In the genomic region with DNA sequence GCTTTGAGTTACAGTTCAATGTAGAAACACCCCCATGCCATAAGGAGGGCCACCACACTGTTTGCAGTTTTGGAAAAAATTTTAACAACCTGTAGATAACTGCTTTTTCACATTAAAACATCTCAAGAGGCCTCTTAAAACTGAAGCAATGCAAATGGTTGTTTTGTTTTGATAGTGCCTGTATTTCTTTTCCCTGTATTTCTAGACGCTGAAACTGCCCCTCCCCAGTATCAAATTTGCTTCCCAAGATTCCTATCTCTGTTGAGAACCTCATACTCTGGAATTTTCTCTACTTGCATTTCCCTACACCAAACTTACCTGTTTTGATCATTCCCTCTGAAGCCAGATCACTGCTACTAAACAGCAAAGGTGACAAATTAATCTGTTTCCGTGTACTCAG, we compare ENCODE assay signal across 33 cellular contexts.
"Had no signal": no experiment of that assay in that cellular context is flagged by ENCODE, and none has a peak within 500 bp of the region (broad histone marks: within the 10 kb centered on the region; RNA-seq: fewer than 3 reads in every experiment).

No MANE protein-coding gene starts in this region.

- H3K4me1 Mint-ChIP-seq: activated B cell treated with CpG ODN at 0.5 μM for 24 hours; activated CD4-positive, alpha-beta T cell treated with anti-CD3 and anti-CD28 coated beads, Interleukin-2, amount 10 ng/mL, durations not matched to agents 24 days and 14 days; activated naive CD4-positive, alpha-beta T cell treated with anti-CD3 and anti-CD28 coated beads, Interleukin-2, amount 10 ng/mL, durations not matched to agents 7 days and 5 days; activated naive CD4-positive, alpha-beta T cell treated with anti-CD3 and anti-CD28 coated beads, Interleukin-2, amount 50 U/mL, for 24 hours; activated naive CD8-positive, alpha-beta T cell treated with anti-CD3 and anti-CD28 coated beads, Interleukin-2, amount 50 U/mL, for 24 hours; activated T-helper 17 cell treated with anti-CD3 and anti-CD28 coated beads, Interleukin-2, amount 50 U/mL, for 72 hours; T-cell; T-helper 17 cell had no signal

- H3K36me3 Mint-ChIP-seq: activated CD4-positive, alpha-beta memory T cell treated with anti-CD3 and anti-CD28 coated beads for 36 hours; activated naive CD4-positive, alpha-beta T cell treated with anti-CD3 and anti-CD28 coated beads, Interleukin-2, amount 10 ng/mL, durations not matched to agents 7 days and 5 days; activated naive CD4-positive, alpha-beta T cell treated with anti-CD3 and anti-CD28 coated beads, Interleukin-2, amount 50 U/mL, for 24 hours; activated naive CD8-positive, alpha-beta T cell; activated naive CD8-positive, alpha-beta T cell treated with anti-CD3 and anti-CD28 coated beads, Interleukin-2, amount 10 ng/mL, durations not matched to agents 7 days and 5 days; T-cell had no signal

- H3K27ac ChIP-seq: ascending aorta, cardiac muscle cell, VCaP had no signal

- H3K36me3 ChIP-seq: ascending aorta, cardiac muscle cell had no signal

- DNase-seq: activated B cell treated with CpG ODN at 0.5 μM for 24 hours; activated CD4-positive, alpha-beta memory T cell treated with anti-CD3 and anti-CD28 coated beads for 36 hours; activated CD4-positive, alpha-beta T cell treated with anti-CD3 and anti-CD28 coated beads for 4 hours; activated CD4-positive, alpha-beta T cell treated with anti-CD3 and anti-CD28 coated beads, Interleukin-2, amount 10 ng/mL, durations not matched to agents 24 days and 14 days; activated CD4-positive, alpha-beta T cell treated with anti-CD3 and anti-CD28 coated beads, Interleukin-2, amount 50 U/mL, for 1 hour; activated CD4-positive, alpha-beta T cell treated with anti-CD3 and anti-CD28 coated beads, Interleukin-2, amount 50 U/mL, for 4 hours; activated CD4-positive, CD25-positive, alpha-beta regulatory T cell treated with anti-CD3 and anti-CD28 coated beads, Interleukin-2, amount 50 U/mL, for 72 hours; activated CD8-positive, alpha-beta memory T cell treated with anti-CD3 and anti-CD28 coated beads, Interleukin-2, amount 50 U/mL, for 4 hours; activated CD8-positive, alpha-beta T cell treated with anti-CD3 and anti-CD28 coated beads for 36 hours; activated effector memory CD4-positive, alpha-beta T cell treated with anti-CD3 and anti-CD28 coated beads, Interleukin-2, amount 50 U/mL, for 16 hours; activated gamma-delta T cell treated with Interleukin-2 at 50 U/mL for 16 hours; activated naive CD4-positive, alpha-beta T cell; activated naive CD4-positive, alpha-beta T cell treated with anti-CD3 and anti-CD28 coated beads, Interleukin-2, amount 10 ng/mL, durations not matched to agents 7 days and 5 days; activated naive CD8-positive, alpha-beta T cell treated with anti-CD3 and anti-CD28 coated beads, Interleukin-2, amount 10 ng/mL, durations not matched to agents 7 days and 5 days; activated naive CD8-positive, alpha-beta T cell treated with anti-CD3 and anti-CD28 coated beads, Interleukin-2, amount 50 U/mL, for 24 hours; activated T-cell treated with anti-CD3 and anti-CD28 coated beads for 4 hours; activated T-cell treated with anti-CD3 and anti-CD28 coated beads, Interleukin-2, amount 50 U/mL, for 1 hour; activated T-cell treated with anti-CD3 and anti-CD28 coated beads, Interleukin-2, amount 50 U/mL, for 4 hours; activated T-cell treated with anti-CD3 and anti-CD28 coated beads, Interleukin-2, amount 50 U/mL, for 72 hours; amygdala; anterior cingulate cortex; central memory CD4-positive, alpha-beta T cell; T-cell; T-helper 17 cell; T-helper 9 cell had no signal

- ATAC-seq: activated CD8-positive, alpha-beta T cell treated with anti-CD3 and anti-CD28 coated beads for 36 hours; activated naive CD8-positive, alpha-beta T cell treated with anti-CD3 and anti-CD28 coated beads, Interleukin-2, amount 50 U/mL, for 24 hours; activated T-cell treated with anti-CD3 and anti-CD28 coated beads, Interleukin-2, amount 50 U/mL, for 4 hours; activated T-cell treated with anti-CD3 and anti-CD28 coated beads, Interleukin-2, amount 50 U/mL, for 72 hours; activated T-helper 17 cell treated with anti-CD3 and anti-CD28 coated beads, Interleukin-2, amount 50 U/mL, for 72 hours; T-cell; T-helper 17 cell had no signal

- H3K9me3 Mint-ChIP-seq: activated B cell treated with CpG ODN at 0.5 μM for 24 hours; activated CD4-positive, alpha-beta memory T cell treated with anti-CD3 and anti-CD28 coated beads for 36 hours; activated CD4-positive, alpha-beta T cell treated with anti-CD3 and anti-CD28 coated beads, Interleukin-2, amount 10 ng/mL, durations not matched to agents 24 days and 14 days; activated CD8-positive, alpha-beta T cell treated with anti-CD3 and anti-CD28 coated beads for 36 hours; activated naive CD4-positive, alpha-beta T cell treated with anti-CD3 and anti-CD28 coated beads, Interleukin-2, amount 10 ng/mL, durations not matched to agents 7 days and 5 days; activated naive CD4-positive, alpha-beta T cell treated with anti-CD3 and anti-CD28 coated beads, Interleukin-2, amount 50 U/mL, for 24 hours; activated naive CD8-positive, alpha-beta T cell treated with anti-CD3 and anti-CD28 coated beads, Interleukin-2, amount 10 ng/mL, durations not matched to agents 7 days and 5 days; activated naive CD8-positive, alpha-beta T cell treated with anti-CD3 and anti-CD28 coated beads, Interleukin-2, amount 50 U/mL, for 24 hours; activated T-cell treated with anti-CD3 and anti-CD28 coated beads, Interleukin-2, amount 50 U/mL, for 4 hours; activated T-cell treated with anti-CD3 and anti-CD28 coated beads, Interleukin-2, amount 50 U/mL, for 72 hours; activated T-helper 1 cell treated with anti-CD3 and anti-CD28 coated beads, Interleukin-12 subunit alpha, Interleukin-12 subunit beta, Interleukin-2, Interleukin-4 antibody, amounts not matched to agents 30 ng/mL and 10 ng/mL and 1 ng/mL, durations not matched to agents 14 hours and 24 hours and 36 hours; activated T-helper 17 cell treated with anti-CD3 and anti-CD28 coated beads, Interleukin-2, amount 50 U/mL, for 72 hours; T-cell had no signal

- H3K4me3 ChIP-seq: ascending aorta, cardiac muscle cell had no signal

- H3K27me3 Mint-ChIP-seq: activated naive CD4-positive, alpha-beta T cell treated with anti-CD3 and anti-CD28 coated beads, Interleukin-2, amount 10 ng/mL, durations not matched to agents 7 days and 5 days; brain had no signal

- H3K27ac Mint-ChIP-seq: activated B cell treated with CpG ODN at 0.5 μM for 24 hours; activated CD4-positive, alpha-beta memory T cell treated with anti-CD3 and anti-CD28 coated beads for 36 hours; activated CD4-positive, alpha-beta T cell treated with anti-CD3 and anti-CD28 coated beads, Interleukin-2, amount 10 ng/mL, durations not matched to agents 24 days and 14 days; activated CD8-positive, alpha-beta T cell treated with anti-CD3 and anti-CD28 coated beads for 36 hours; activated naive CD4-positive, alpha-beta T cell treated with anti-CD3 and anti-CD28 coated beads, Interleukin-2, amount 10 ng/mL, durations not matched to agents 7 days and 5 days; activated naive CD4-positive, alpha-beta T cell treated with anti-CD3 and anti-CD28 coated beads, Interleukin-2, amount 50 U/mL, for 24 hours; activated naive CD8-positive, alpha-beta T cell; activated naive CD8-positive, alpha-beta T cell treated with anti-CD3 and anti-CD28 coated beads, Interleukin-2, amount 10 ng/mL, durations not matched to agents 7 days and 5 days; activated naive CD8-positive, alpha-beta T cell treated with anti-CD3 and anti-CD28 coated beads, Interleukin-2, amount 50 U/mL, for 24 hours; activated T-cell treated with anti-CD3 and anti-CD28 coated beads, Interleukin-2, amount 50 U/mL, for 72 hours; activated T-helper 1 cell treated with anti-CD3 and anti-CD28 coated beads, Interleukin-12 subunit alpha, Interleukin-12 subunit beta, Interleukin-2, Interleukin-4 antibody, amounts not matched to agents 30 ng/mL and 10 ng/mL and 1 ng/mL, durations not matched to agents 14 hours and 24 hours and 36 hours; activated T-helper 17 cell treated with anti-CD3 and anti-CD28 coated beads, Interleukin-2, amount 50 U/mL, for 72 hours; T-cell; T-helper 17 cell had no signal

- H3K4me3 Mint-ChIP-seq: activated B cell treated with CpG ODN at 0.5 μM for 24 hours; activated CD4-positive, alpha-beta memory T cell treated with anti-CD3 and anti-CD28 coated beads for 36 hours; activated CD4-positive, alpha-beta T cell treated with anti-CD3 and anti-CD28 coated beads, Interleukin-2, amount 10 ng/mL, durations not matched to agents 24 days and 14 days; activated CD8-positive, alpha-beta T cell treated with anti-CD3 and anti-CD28 coated beads for 36 hours; activated naive CD4-positive, alpha-beta T cell treated with anti-CD3 and anti-CD28 coated beads, Interleukin-2, amount 10 ng/mL, durations not matched to agents 7 days and 5 days; activated naive CD4-positive, alpha-beta T cell treated with anti-CD3 and anti-CD28 coated beads, Interleukin-2, amount 50 U/mL, for 24 hours; activated naive CD8-positive, alpha-beta T cell; activated naive CD8-positive, alpha-beta T cell treated with anti-CD3 and anti-CD28 coated beads, Interleukin-2, amount 10 ng/mL, durations not matched to agents 7 days and 5 days; activated naive CD8-positive, alpha-beta T cell treated with anti-CD3 and anti-CD28 coated beads, Interleukin-2, amount 50 U/mL, for 24 hours; activated T-cell treated with anti-CD3 and anti-CD28 coated beads, Interleukin-2, amount 50 U/mL, for 4 hours; activated T-cell treated with anti-CD3 and anti-CD28 coated beads, Interleukin-2, amount 50 U/mL, for 72 hours; activated T-helper 1 cell treated with anti-CD3 and anti-CD28 coated beads, Interleukin-12 subunit alpha, Interleukin-12 subunit beta, Interleukin-2, Interleukin-4 antibody, amounts not matched to agents 30 ng/mL and 10 ng/mL and 1 ng/mL, durations not matched to agents 14 hours and 24 hours and 36 hours; activated T-helper 17 cell treated with anti-CD3 and anti-CD28 coated beads, Interleukin-2, amount 50 U/mL, for 72 hours; brain; T-cell; T-helper 17 cell had no signal

- H3K4me1 ChIP-seq: ascending aorta had no signal

- H3K9me3 ChIP-seq: ascending aorta had no signal
